29 cellular contexts compared by ENCODE assay signal in the genomic region with DNA sequence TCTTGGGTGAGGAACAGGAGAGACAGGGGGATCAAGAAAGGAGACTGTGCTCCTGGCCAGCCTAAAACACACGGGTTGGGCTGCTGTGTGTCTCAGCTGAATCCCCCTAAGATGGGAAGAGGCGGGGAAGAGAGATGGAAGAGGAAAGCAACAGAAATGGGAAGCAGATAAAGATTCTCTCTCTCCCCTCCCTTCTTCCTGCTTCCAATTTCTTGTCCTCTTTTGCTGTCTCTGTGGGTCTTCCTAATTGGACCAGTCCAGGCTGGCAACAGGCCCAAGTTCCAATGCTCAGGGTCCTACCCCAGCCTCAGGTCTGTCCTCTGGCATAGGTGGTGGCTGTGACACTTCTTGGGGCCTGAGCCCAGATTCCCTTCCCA. TPM values are rescaled to one million over a fixed set of nuclear protein-coding genes. Genes with fewer than 3 reads are reported as not detected.
DNase-seq lines count a peak whose midpoint lies in the region; ATAC-seq and TF ChIP-seq lines count a peak whose summit lies in the region.
"Had no signal": no experiment of that assay in that cellular context is flagged by ENCODE, and none has a peak within 500 bp of the region (broad histone marks: within the 10 kb centered on the region; RNA-seq: fewer than 3 reads in every experiment).

No MANE protein-coding gene starts in this region.

- peaks cover 7 to 69% (median 26%) of the 10 kb centered on the region in 9 donors for H3K27me3 ChIP-seq in heart left ventricle
- no peaks in the 10 kb centered on the region for H3K27me3 ChIP-seq in PC-9 (ENCODE audit: insufficient read depth, low read depth)
- peaks cover 56% of the 10 kb centered on the region for H3K27me3 ChIP-seq in hepatocyte
- H3K27me3 ChIP-seq in adrenal gland, result peaks cover 45% of the 10 kb centered on the region
- H3K27me3 ChIP-seq: SJCRH30 had no signal

- TF ChIP-seq POLR2A in heart left ventricle (IDR thresholded peaks at IDR 0.05) (no peak), adrenal gland (IDR thresholded peaks at IDR 0.05) (no peak)

- intact Hi-C loops in heart left ventricle (cut with DNase I), result loop anchor here in 6 of 10 donors (2.0 to 10.0 kb wide), 7 partner anchors 35 to 180 kb away; partner anchors contain the start of genes ISLR (in 2 of the 6) and CCDC33 (in 1 of the 6)
- intact Hi-C loops in left cardiac atrium (cut with DNase I), result loop anchor here in 1 of 2 donors (10.0 kb wide), 1 partner anchor 107 kb away; no protein-coding TSS in a partner anchor
- intact Hi-C loops in PC-9 (cut with micrococcal nuclease; ENCODE audit: unreplicated experiment), result loop anchor here (2.0 kb wide), 2 partner anchors 41 to 63 kb away; no protein-coding TSS in a partner anchor
- intact Hi-C loops in adrenal gland (cut with DNase I), result loop anchor here in 1 of 2 donors (10.0 kb wide), 1 partner anchor 83 kb away; no protein-coding TSS in a partner anchor

- CTCF ChIA-PET in PC-9 (lab: Charles Lee), result no interaction called here

- ATAC-seq in heart left ventricle (no peak), left cardiac atrium (no peak), HG03175 (IDR thresholded peaks at IDR 0.05; ENCODE audit: unreplicated experiment) (no peak)
- ATAC-seq: A549, left lung had no signal

- H3K79me2 ChIP-seq in PC-9 (ENCODE audit: low read depth) (no peaks in the 10 kb centered on the region), hepatocyte (no peaks in the 10 kb centered on the region)

- H3K9me2 ChIP-seq in PC-9 (ENCODE audit: insufficient read depth) (no peaks in the 10 kb centered on the region), hepatocyte (replicated peaks; ENCODE audit: insufficient read depth) (no peaks in the 10 kb centered on the region)

- 56 to 71% (median 64%) methylated on average over 2 of the region's 2 CpGs for WGBS in heart left ventricle, 4 donors
- 82% methylated on average over 2 of the region's 2 CpGs for WGBS in hepatocyte (ENCODE audit: low lambda C conversion rate, missing lambda C conversion rate)
- 73 to 89% (median 84%) methylated on average over 2 of the region's 2 CpGs for WGBS in adrenal gland, 4 donors

- H3K4me1 ChIP-seq in heart left ventricle (peaks cover 0 to 49% (median 23%) of the 10 kb centered on the region in 12 donors), PC-9 (replicated peaks; ENCODE audit: insufficient read depth) (peaks cover 21% of the 10 kb centered on the region), hepatocyte (ENCODE audit: insufficient read depth) (peaks cover 20% of the 10 kb centered on the region), adrenal gland (replicated peaks in 1 of 2) (peaks cover 10 to 17% of the 10 kb centered on the region in 2 donors)
- H3K4me1 ChIP-seq: Caco-2 had no signal

- H2AFZ ChIP-seq in PC-9 (no peak overlapping the region), hepatocyte (no peak overlapping the region)

- H3K9me3 ChIP-seq in heart left ventricle (no peaks in the 10 kb centered on the region), PC-9 (ENCODE audit: insufficient read depth, low read depth) (no peaks in the 10 kb centered on the region), hepatocyte (ENCODE audit: low read depth) (no peaks in the 10 kb centered on the region), adrenal gland (replicated peaks in 1 of 3) (no peaks in the 10 kb centered on the region)
- H3K9me3 ChIP-seq: A549, Caco-2, left lung, SJCRH30, upper lobe of left lung had no signal

- H4K20me1 ChIP-seq in PC-9 (ENCODE audit: insufficient read depth) (no peaks in the 10 kb centered on the region), hepatocyte (ENCODE audit: insufficient read depth, poor library complexity, severe bottlenecking) (no peaks in the 10 kb centered on the region)

- no peak overlapping the region for H3K4me3 ChIP-seq in heart left ventricle
- H3K4me3 ChIP-seq in PC-9, result no peak overlapping the region
- no peak overlapping the region for H3K4me3 ChIP-seq in hepatocyte
- no peak overlapping the region for H3K4me3 ChIP-seq in adrenal gland
- H3K4me3 ChIP-seq: A549, smooth muscle cell had no signal

- TF ChIP-seq CTCF in heart left ventricle (IDR thresholded peaks at IDR 0.05) (no peak), PC-9 (conservative IDR thresholded peaks at IDR 0.05) (no peak), hepatocyte (IDR thresholded peaks at IDR 0.05; ENCODE audit: poor library complexity) (no peak), adrenal gland (IDR thresholded peaks at IDR 0.05) (no peak)

- BruUV-seq in PC-9 (replicated peaks; lab: Mats Ljungman, UMichigan), result no TSS peak

- H3K36me3 ChIP-seq in heart left ventricle (peaks cover 0 to 15% (median 0%) of the 10 kb centered on the region in 9 donors), PC-9 (ENCODE audit: low read depth) (no peaks in the 10 kb centered on the region), hepatocyte (replicated peaks; ENCODE audit: insufficient read depth, low read depth) (no peaks in the 10 kb centered on the region), adrenal gland (replicated peaks in 1 of 2) (no peaks in the 10 kb centered on the region)
- H3K36me3 ChIP-seq: left lung, SJCRH30, upper lobe of left lung had no signal

- DNase-seq in heart left ventricle (no peak), left cardiac atrium (no peak), PC-9 (no peak), hepatocyte (ENCODE audit: low spot score) (no peak), retina (peak; percentile 54), adrenal gland (no peak), A172 (ENCODE audit: low spot score) (no peak)
- DNase-seq: activated CD4-positive, alpha-beta T cell treated with anti-CD3 and anti-CD28 coated beads for 4 hours; activated naive CD4-positive, alpha-beta T cell treated with anti-CD3 and anti-CD28 coated beads, Interleukin-2, amount 50 U/mL, for 16 hours; Caco-2; DND-41; effector CD4-positive, alpha-beta T cell; hypothalamus; Karpas-422; left lung; midbrain; NCI-H1436 treated with DMSO at 0.1 percent for 48 hours; NCI-H2107; NCI-H510A; nucleus accumbens; stimulated activated CD4-positive, alpha-beta T cell treated with anti-CD3 and anti-CD28 coated beads, Interleukin-2, amount 100 ng/mL, for 24 hours; upper lobe of left lung had no signal

- peaks cover 7% of the 10 kb centered on the region; the same call in 1 of the 2 replicates for H3F3A ChIP-seq in PC-9 (ENCODE audit: insufficient read depth, low read depth)

- POLR2A ChIA-PET in PC-9 (lab: Charles Lee; ENCODE audit: unreplicated experiment), result no interaction called here

- peak overlapping the region; percentile 98; the same call in 1 of the 2 replicates for H3K4me2 ChIP-seq in PC-9
- no peak overlapping the region for H3K4me2 ChIP-seq in hepatocyte

- H3K27ac ChIP-seq in heart left ventricle, result peak overlapping the region in 11 of 12 donors; percentile 31 to 97 (median 83)
- no peak overlapping the region for H3K27ac ChIP-seq in PC-9
- H3K27ac ChIP-seq in hepatocyte, result peak overlapping the region; percentile 46
- no peak overlapping the region for H3K27ac ChIP-seq in adrenal gland

RNA-seq across cellular contexts. Expression of gene ISLR2, which starts 7.1 kb away (rescaled TPM):
- 1 to 10 TPM; 1.6 to 9.0 (median 2.9) TPM for total RNA-seq in heart left ventricle
- polyA plus RNA-seq in heart left ventricle, result 1 to 10 TPM; 4.6 to 5.6 TPM
- total RNA-seq in left cardiac atrium, result 1 to 10 TPM; 1.9 to 3.9 TPM
- total RNA-seq in PC-9 (2021), result 0.15 and 0.25 TPM in 2 replicates
- total RNA-seq in hepatocyte, result 1.7 TPM in 1 of 2 replicates, not detected in the other
- 0.13 TPM in 1 of 2 replicates, not detected in the other for polyA plus RNA-seq in hepatocyte
- 1 to 10 TPM in 2 of 8 donors, under 1 TPM in 5, not detected in 1; 0.13 to 2.6 (median 0.50) TPM for total RNA-seq in adrenal gland
- under 1 TPM; 0.24 to 0.48 (median 0.27) TPM for polyA plus RNA-seq in adrenal gland
- not detected in 2 replicates for total RNA-seq in A172 (2014; rRNA removed; shearing (Covaris generic))
- total RNA-seq: activated CD8-positive, alpha-beta memory T cell treated with anti-CD3 and anti-CD28 coated beads for 36 hours; Caco-2; epithelial cell of proximal tubule; fibroblast of villous mesenchyme; SJCRH30 had no signal

RNA-seq across cellular contexts. Expression of gene ISLR, which starts 36.0 kb away (rescaled TPM):
- total RNA-seq in heart left ventricle, result 10 to 100 TPM in 7 of 9 donors, 1 to 10 TPM in 2; 5.1 to 32.3 (median 16.9) TPM
- 1 to 10 TPM; 6.4 to 9.1 TPM for polyA plus RNA-seq in heart left ventricle
- total RNA-seq in left cardiac atrium, result 10 to 100 TPM; 22.8 to 28.2 TPM
- not detected in 2 replicates for total RNA-seq in PC-9 (2021)
- total RNA-seq in hepatocyte, result 31.4 and 36.4 TPM in 2 replicates
- 27.8 and 32.0 TPM in 2 replicates for polyA plus RNA-seq in hepatocyte
- total RNA-seq in adrenal gland, result 10 to 100 TPM in 7 of 8 donors, 1 to 10 TPM in 1; 7.9 to 63.4 (median 35.2) TPM
- polyA plus RNA-seq in adrenal gland, result 10 to 100 TPM in 2 of 3 donors, 1 to 10 TPM in 1; 6.1 to 26.3 (median 19.2) TPM
- 0.41 and 0.53 TPM in 2 replicates for total RNA-seq in A172 (2014; rRNA removed; shearing (Covaris generic))
- total RNA-seq: activated CD8-positive, alpha-beta memory T cell treated with anti-CD3 and anti-CD28 coated beads for 36 hours; Caco-2; epithelial cell of proximal tubule had no signal

RNA-seq across cellular contexts. Expression of gene GOLGA6A, which starts 55.2 kb away (rescaled TPM):
- not detected for total RNA-seq in heart left ventricle
- not detected for polyA plus RNA-seq in heart left ventricle
- not detected for total RNA-seq in left cardiac atrium
- total RNA-seq in PC-9 (2021), result 1.2 TPM in 1 of 2 replicates, not detected in the other
- total RNA-seq in hepatocyte, result not detected in 2 replicates
- polyA plus RNA-seq in hepatocyte, result not detected in 2 replicates
- total RNA-seq in adrenal gland, result not detected
- under 1 TPM in 1 of 3 donors, not detected in 2; 0.03 TPM for polyA plus RNA-seq in adrenal gland
- total RNA-seq in A172 (2014; rRNA removed; shearing (Covaris generic)), result not detected in 2 replicates
- total RNA-seq: activated CD8-positive, alpha-beta memory T cell treated with anti-CD3 and anti-CD28 coated beads for 36 hours; Caco-2; epithelial cell of proximal tubule; fibroblast of villous mesenchyme; left lung; SJCRH30 had no signal
- polyA plus RNA-seq: smooth muscle cell had no signal

Comparison
In these comparisons a context has a peak if more than half of its experiments do, and no peak if none do; other contexts are left out.
1. H3K27ac ChIP-seq: peak in heart left ventricle (11 of 12) and hepatocyte (single experiment); none in PC-9 (single experiment) and adrenal gland (0 of 5).